In genomic region chr22:46508391-46508999, GRCh38 we compare ENCODE assay signal across 13 cellular contexts.
"Had no signal": no experiment of that assay in that cellular context is flagged by ENCODE, and none has a peak within 500 bp of the region (broad histone marks: within the 10 kb centered on the region; RNA-seq: fewer than 3 reads in every experiment).

No MANE protein-coding gene starts in this region.

- H3K4me1 ChIP-seq: left lung, psoas muscle, transverse colon had no signal

- H3K4me3 ChIP-seq: left lung, psoas muscle, transverse colon had no signal

- H3K9me3 ChIP-seq: left lung, psoas muscle, transverse colon had no signal

- H3K36me3 ChIP-seq: left lung, transverse colon had no signal

- H3K27ac ChIP-seq: left lung, psoas muscle, transverse colon, VCaP had no signal

- H3K27me3 ChIP-seq: transverse colon had no signal

- ATAC-seq: left lung, natural killer cell, psoas muscle, sciatic nerve, T-cell had no signal

- DNase-seq: activated CD4-positive, alpha-beta T cell treated with anti-CD3 and anti-CD28 coated beads, Interleukin-2, amount 10 ng/mL, durations not matched to agents 24 days and 14 days; activated naive CD4-positive, alpha-beta T cell treated with anti-CD3 and anti-CD28 coated beads for 36 hours; left lung; natural killer cell; psoas muscle; stimulated activated CD4-positive, alpha-beta T cell treated with anti-CD3 and anti-CD28 coated beads, Interleukin-2, amount 100 ng/mL, for 24 hours; stimulated activated naive CD4-positive, alpha-beta T cell; substantia nigra; T-cell; T1000; transverse colon had no signal
